8 cellular contexts compared by ENCODE assay signal in the genomic region with DNA sequence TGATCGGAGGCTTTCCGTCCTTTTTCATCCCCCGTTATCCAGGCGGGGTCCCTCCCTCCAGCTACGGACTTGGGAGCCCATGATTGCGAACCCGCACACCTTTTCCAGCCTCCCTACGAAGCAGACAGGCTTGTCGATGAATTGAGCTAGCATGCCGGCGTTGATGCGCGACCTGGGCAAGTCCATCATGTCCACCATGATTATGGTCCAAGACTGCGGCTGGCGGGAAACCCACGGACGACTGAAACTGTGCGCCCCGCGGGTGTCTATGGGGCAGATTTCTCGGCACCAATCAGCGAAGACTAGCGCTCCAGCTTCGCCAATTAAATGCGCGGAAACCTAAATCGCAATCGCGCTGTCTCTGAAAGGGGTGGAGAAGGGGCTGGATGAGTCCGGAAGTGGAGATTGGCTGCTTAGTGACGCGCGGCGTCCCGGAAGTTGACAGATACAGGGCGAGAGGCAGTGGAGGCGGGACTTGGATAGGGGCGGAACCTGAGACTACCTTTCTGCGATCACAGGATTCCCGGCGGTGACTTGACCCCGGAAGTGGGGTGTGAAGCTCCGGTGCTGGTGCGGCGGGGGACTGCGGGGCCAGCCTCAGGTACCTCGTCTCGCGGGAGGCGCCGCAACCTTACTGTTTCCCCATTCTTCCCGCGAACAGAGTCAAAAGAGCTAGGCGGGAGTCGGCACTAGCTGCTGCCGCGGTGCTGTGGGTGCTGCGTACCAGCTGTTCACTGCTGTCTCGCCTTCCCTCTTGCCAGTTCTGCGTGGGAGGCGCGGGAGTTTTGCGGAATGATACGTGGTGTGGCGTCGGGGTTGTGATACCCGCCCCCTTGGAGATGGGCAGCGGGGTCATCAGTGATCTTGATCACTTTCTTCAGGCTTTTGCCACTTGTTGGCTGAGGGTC. TPM values are rescaled to one million over a fixed set of nuclear protein-coding genes. Genes with fewer than 3 reads are reported as not detected.
DNase-seq lines count a peak whose midpoint lies in the region; ATAC-seq and TF ChIP-seq lines count a peak whose summit lies in the region.

Gene UMAD1, plus strand, starts transcription at position 532 of the 908 bp plus-strand sequence. CDS start 32,620 bp downstream, outside the sequence.

- peak; percentile 78 to 91 for TF ChIP-seq POLR2A in Peyer's patch (IDR thresholded peaks at IDR 0.05)

- peak within 1 kb of the TSS; percentile 73 for H3K9ac ChIP-seq in KMS-11
- H3K9ac ChIP-seq in muscle layer of colon (ENCODE audit: low read length) = peak within 1 kb of the TSS; percentile 89

- peak within 1 kb of the TSS; percentile 75 for H3K4me3 ChIP-seq in KMS-11 (IDR thresholded peaks at IDR 0.05; ENCODE audit: insufficient read depth, low read depth, low read length)
- H3K4me3 ChIP-seq in Peyer's patch = peak within 1 kb of the TSS; percentile 70 to 93 (median 82)
- peak within 1 kb of the TSS; percentile 90 to 93 for H3K4me3 ChIP-seq in muscle layer of colon (ENCODE audit: low read depth in 1 of 2, low read length in 2 of 2)

- TF ChIP-seq CTCF in KMS-11 (conservative IDR thresholded peaks at IDR 0.05; ENCODE audit: low read depth, low read length) (no peak), Peyer's patch (IDR thresholded peaks at IDR 0.05) (no peak)

- no peaks in the 10 kb centered on the region for H3K9me3 ChIP-seq in Peyer's patch
- H3K9me3 ChIP-seq in muscle layer of colon (ENCODE audit: low read length) = no peaks in the 10 kb centered on the region

- H3K36me3 ChIP-seq in KMS-11 (ENCODE audit: insufficient read depth) (peaks cover 7% of the 10 kb centered on the region; the same call in 1 of the 2 replicates), Peyer's patch (peaks cover 0 to 7% (median 0%) of the 10 kb centered on the region in 3 donors), muscle layer of colon (ENCODE audit: insufficient read depth, low read length) (no peaks in the 10 kb centered on the region)

- H3K27ac ChIP-seq in KMS-11 (peak within 1 kb of the TSS; percentile 72), Peyer's patch (peak within 1 kb of the TSS; percentile 83 to 97 (median 88)), muscle layer of colon (ENCODE audit: low read depth, low read length) (peak within 1 kb of the TSS; percentile 92)

- peak within 1 kb of the TSS; percentile 96 for H2AFZ ChIP-seq in KMS-11 (ENCODE audit: low read depth)

- no peaks in the 10 kb centered on the region for H4K20me1 ChIP-seq in KMS-11 (ENCODE audit: insufficient read depth)

- peak; percentile 100 for DNase-seq in DMS53 treated with DMSO at 0.1 percent for 48 hours (lab: John Stamatoyannopoulos, UW; ENCODE audit: unreplicated experiment)
- peak; percentile 98 to 100 (median 99) for DNase-seq in Peyer's patch
- DNase-seq in activated T-cell treated with anti-CD3 and anti-CD28 coated beads, Interleukin-2, amount 50 U/mL, for 48 hours = peak; percentile 96 to 97
- peak; percentile 97 for DNase-seq in stimulated activated CD8-positive, alpha-beta memory T cell treated with anti-CD3 and anti-CD28 coated beads, Interleukin-7, amount 100 ng/mL, for 24 hours (ENCODE audit: low read depth)

- peaks cover 17% of the 10 kb centered on the region for H3K4me1 ChIP-seq in KMS-11 (ENCODE audit: low read depth, poor library complexity, severe bottlenecking)
- peaks cover 0 to 16% (median 7%) of the 10 kb centered on the region in 4 donors for H3K4me1 ChIP-seq in Peyer's patch
- peaks cover 5% of the 10 kb centered on the region for H3K4me1 ChIP-seq in muscle layer of colon (ENCODE audit: insufficient read depth, low read length)

- ATAC-seq in GM21737 (IDR thresholded peaks at IDR 0.05; ENCODE audit: unreplicated experiment) (peak; percentile 98), esophagus mucosa (peak; percentile 100)

- H3K79me2 ChIP-seq in KMS-11 (ENCODE audit: insufficient read depth, low read depth) = peaks cover 14% of the 10 kb centered on the region; the same call in 1 of the 2 replicates

- H3K27me3 ChIP-seq in KMS-11 (ENCODE audit: insufficient read depth, low read depth) (no peaks in the 10 kb centered on the region), Peyer's patch (no peaks in the 10 kb centered on the region), muscle layer of colon (ENCODE audit: control insufficient read depth in 1 of 2, insufficient read depth in 2 of 2, low read length in 2 of 2) (no peaks in the 10 kb centered on the region)

- peak within 1 kb of the TSS; percentile 69 for H3K4me2 ChIP-seq in KMS-11

RNA-seq across cellular contexts. Expression of gene UMAD1, which starts in this region (rescaled TPM):
- 10 to 100 TPM; 15.2 to 28.2 (median 18.7) TPM for total RNA-seq in Peyer's patch
- total RNA-seq in esophagus mucosa = 5.3 TPM

Comparison
In these comparisons a context has a peak if more than half of its experiments do, and no peak if none do; other contexts are left out.
1. Peak in every context shown above with its lines: DNase-seq, ATAC-seq, H3K4me3 ChIP-seq and H3K27ac ChIP-seq.